Comparison of ENCODE assay signal across 11 cellular contexts in the genomic region with DNA sequence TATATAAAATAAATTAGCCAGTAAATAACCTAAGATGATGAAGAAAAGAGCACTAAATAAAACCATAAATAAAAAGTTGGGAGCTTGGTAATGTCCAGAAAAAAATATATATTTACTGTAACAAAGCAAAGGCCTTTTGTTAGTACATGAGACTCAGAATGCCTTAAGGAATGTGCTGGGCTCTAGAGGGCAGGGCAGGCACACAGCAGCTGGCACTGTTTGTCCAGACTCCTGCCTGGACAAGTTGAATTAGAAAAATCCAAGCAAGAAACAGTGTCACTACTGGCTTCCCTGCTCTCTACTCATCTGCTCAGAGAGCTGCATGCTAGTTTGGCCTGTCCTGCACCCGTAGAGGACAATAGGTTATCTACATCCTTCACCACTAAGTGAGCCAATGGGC. TPM values are rescaled to one million over a fixed set of nuclear protein-coding genes. Genes with fewer than 3 reads are reported as not detected.
DNase-seq lines count a peak whose midpoint lies in the region; ATAC-seq, FAIRE-seq and TF ChIP-seq lines count a peak whose summit lies in the region.
"Had no signal": no experiment of that assay in that cellular context is flagged by ENCODE, and none has a peak within 500 bp of the region (broad histone marks: within the 10 kb centered on the region; RNA-seq: fewer than 3 reads in every experiment).

No MANE protein-coding gene starts in this region.

- H3K27ac ChIP-seq in uterus, result no peak overlapping the region
- H3K27ac ChIP-seq in small intestine (ENCODE audit: low read depth in 1 of 2, low read length in 1 of 2), result no peak overlapping the region
- H3K27ac ChIP-seq: SK-N-MC had no signal

- H3K36me3 ChIP-seq in uterus, result no peaks in the 10 kb centered on the region
- no peaks in the 10 kb centered on the region for H3K36me3 ChIP-seq in small intestine (ENCODE audit: control insufficient read depth in 2 of 2, insufficient read depth in 2 of 2, low read length in 2 of 2)

- FAIRE-seq in small intestine (lab: Jason Lieb, UNC), result no peak
- FAIRE-seq: islet of Langerhans had no signal

- no peak overlapping the region for H3K27ac Mint-ChIP-seq in stimulated activated memory B cell treated with anti-CD40 and anti-IgM and Interleukin-4, amounts not matched to agents 10 μg/mL and 1 μg/mL and 100 μg/mL, for 72 hours

- intact Hi-C loops in uterus (cut with DNase I; ENCODE audit: low total_unique reads), result no loop called here

- H3K4me1 Mint-ChIP-seq in stimulated activated memory B cell treated with anti-CD40 and anti-IgM and Interleukin-4, amounts not matched to agents 10 μg/mL and 1 μg/mL and 100 μg/mL, for 72 hours, result peaks cover 7% of the 10 kb centered on the region

- no peaks in the 10 kb centered on the region for H3K27me3 Mint-ChIP-seq in stimulated activated memory B cell treated with anti-CD40 and anti-IgM and Interleukin-4, amounts not matched to agents 10 μg/mL and 1 μg/mL and 100 μg/mL, for 72 hours

- H3K4me3 Mint-ChIP-seq in stimulated activated memory B cell treated with anti-CD40 and anti-IgM and Interleukin-4, amounts not matched to agents 10 μg/mL and 1 μg/mL and 100 μg/mL, for 72 hours, result no peak overlapping the region

- no peaks in the 10 kb centered on the region for H3K9me3 ChIP-seq in uterus
- H3K9me3 ChIP-seq in small intestine (ENCODE audit: control insufficient read depth, low read depth), result no peaks in the 10 kb centered on the region

- no peak overlapping the region for H3K4me3 ChIP-seq in uterus
- H3K4me3 ChIP-seq in small intestine (ENCODE audit: low read depth in 1 of 2, low read length in 2 of 2), result no peak overlapping the region
- H3K4me3 ChIP-seq: SK-N-MC had no signal

- no peaks in the 10 kb centered on the region for H3K27me3 ChIP-seq in uterus
- H3K27me3 ChIP-seq in small intestine (ENCODE audit: control insufficient read depth in 2 of 2, insufficient read depth in 2 of 2, low read length in 2 of 2), result no peaks in the 10 kb centered on the region

- no peak for ATAC-seq in stimulated activated memory B cell treated with anti-CD40 and anti-IgM and Interleukin-4, amounts not matched to agents 10 μg/mL and 1 μg/mL and 100 μg/mL, for 72 hours
- ATAC-seq in GM18861 (IDR thresholded peaks at IDR 0.05; ENCODE audit: unreplicated experiment), result no peak

- WGBS in small intestine, 3 donors, result 65 to 84% (median 73%) methylated on average over 1 of the region's 1 CpG

- H3K36me3 Mint-ChIP-seq in stimulated activated memory B cell treated with anti-CD40 and anti-IgM and Interleukin-4, amounts not matched to agents 10 μg/mL and 1 μg/mL and 100 μg/mL, for 72 hours, result no peaks in the 10 kb centered on the region

- H3K4me1 ChIP-seq in uterus (no peaks in the 10 kb centered on the region), small intestine (ENCODE audit: control insufficient read depth in 2 of 2, insufficient read depth in 1 of 2, low read depth in 1 of 2, low read length in 1 of 2) (no peaks in the 10 kb centered on the region)

- peaks cover 2% of the 10 kb centered on the region for H3K9me3 Mint-ChIP-seq in stimulated activated memory B cell treated with anti-CD40 and anti-IgM and Interleukin-4, amounts not matched to agents 10 μg/mL and 1 μg/mL and 100 μg/mL, for 72 hours

- peak; percentile 27 for DNase-seq in EH (ENCODE audit: low read depth)
- peak; percentile 49 for DNase-seq in M059J (ENCODE audit: low read depth)
- peak; percentile 58 for DNase-seq in dedifferentiated amniotic fluid mesenchymal stem cell (ENCODE audit: extremely low spot score)
- DNase-seq in lung microvascular endothelial cell (ENCODE audit: low read depth in 2 of 2), result peak; percentile 2 to 28
- no peak for DNase-seq in uterus
- no peak for DNase-seq in small intestine
- DNase-seq: NCI-H1105 had no signal

- TF ChIP-seq POLR2A in uterus (IDR thresholded peaks at IDR 0.05), result no peak

- no peak for TF ChIP-seq CTCF in uterus (IDR thresholded peaks at IDR 0.05)

RNA-seq across cellular contexts. Expression of a gene that starts 8.8 kb away (rescaled TPM):
- 1.1 and 4.7 TPM in 2 replicates for total RNA-seq in M059J (2014; rRNA removed; shearing (Covaris generic))
- total RNA-seq in lung microvascular endothelial cell, result not detected in 2 replicates
- not detected for total RNA-seq in uterus
- not detected for polyA plus RNA-seq in small intestine

RNA-seq across cellular contexts. Expression of a gene that starts 21.6 kb away (rescaled TPM):
- 0.05 TPM in 1 of 2 replicates, not detected in the other for total RNA-seq in M059J (2014; rRNA removed; shearing (Covaris generic))
- total RNA-seq in lung microvascular endothelial cell (not detected in 2 replicates), uterus (not detected)
- polyA plus RNA-seq in small intestine, result under 1 TPM in 1 of 3 donors, not detected in 2; 0.03 TPM

RNA-seq across cellular contexts. Expression of a gene that starts 46.4 kb away (rescaled TPM):
- total RNA-seq in M059J (2014; rRNA removed; shearing (Covaris generic)), result not detected in 2 replicates
- not detected in 2 replicates for total RNA-seq in lung microvascular endothelial cell
- total RNA-seq in uterus, result not detected
- polyA plus RNA-seq in small intestine, result not detected

RNA-seq across cellular contexts. Expression of a gene that starts 54.7 kb away (rescaled TPM):
- 0.91 and 2.2 TPM in 2 replicates for total RNA-seq in M059J (2014; rRNA removed; shearing (Covaris generic))
- total RNA-seq in lung microvascular endothelial cell, result 1.4 and 2.4 TPM in 2 replicates
- total RNA-seq in uterus, result 10 to 100 TPM in 2 of 4 donors, 1 to 10 TPM in 2; 2.8 to 18.2 (median 11.2) TPM
- 1 to 10 TPM; 3.5 to 7.9 (median 5.6) TPM for polyA plus RNA-seq in small intestine

Comparison
In these comparisons a context has a peak if more than half of its experiments do, and no peak if none do; other contexts are left out.
1. DNase-seq: peak in EH (single experiment), M059J (single experiment), dedifferentiated amniotic fluid mesenchymal stem cell (single experiment) and lung microvascular endothelial cell (2 of 2); none in uterus (0 of 2) and small intestine (single experiment).